In genomic region chr1:109426278-109427170, GRCh38 we compare ENCODE assay signal across 8 cellular contexts. TPM values are rescaled to one million over a fixed set of nuclear protein-coding genes. Genes with fewer than 3 reads are reported as not detected.
A peak's percentile ranks its signal among the peaks of the same experiment; 100 is the strongest.
DNase-seq lines count a peak whose midpoint lies in the region; ATAC-seq and TF ChIP-seq lines count a peak whose summit lies in the region.

Gene PSMA5, minus strand, starts transcription at chr1:109426448. Its CDS starts 118 bp downstream, at chr1:109426330.

- H3K27ac ChIP-seq in left ventricle myocardium inferior (replicated peaks): peak within 1 kb of the TSS; percentile 93

- peaks cover 2% of the 10 kb centered on the region for H3K36me3 ChIP-seq in left ventricle myocardium inferior

- H3K4me1 Mint-ChIP-seq in T-helper 17 cell (peaks cover 24% of the 10 kb centered on the region), progenitor cell of endocrine pancreas (ENCODE audit: low read depth) (peaks cover 22% of the 10 kb centered on the region)

- intact Hi-C loops in left ventricle myocardium inferior (cut with micrococcal nuclease): no loop called here

- TF ChIP-seq CTCF in left ventricle myocardium inferior (IDR thresholded peaks at IDR 0.05; ENCODE audit: borderline replicate concordance) (no peak), progenitor cell of endocrine pancreas (IDR thresholded peaks at IDR 0.05; ENCODE audit: unreplicated experiment) (no peak)

- H3K36me3 Mint-ChIP-seq in T-helper 17 cell (ENCODE audit: low read depth): peaks cover 2% of the 10 kb centered on the region
- H3K36me3 Mint-ChIP-seq in progenitor cell of endocrine pancreas (ENCODE audit: insufficient read depth): peaks cover 3% of the 10 kb centered on the region

- H3K4me1 ChIP-seq in left ventricle myocardium inferior: peaks cover 49% of the 10 kb centered on the region

- H3K27me3 ChIP-seq in left ventricle myocardium inferior (ENCODE audit: low read depth): no peaks in the 10 kb centered on the region

- H3K4me3 ChIP-seq in left ventricle myocardium inferior: peak within 1 kb of the TSS; percentile 79

- no peaks in the 10 kb centered on the region for H3K9me3 ChIP-seq in T-helper 17 cell (ENCODE audit: control insufficient read depth, low read length, poor library complexity, severe bottlenecking)
- H3K9me3 ChIP-seq in left ventricle myocardium inferior (replicated peaks): no peaks in the 10 kb centered on the region

- H3K27me3 Mint-ChIP-seq in T-helper 17 cell (no peaks in the 10 kb centered on the region), progenitor cell of endocrine pancreas (no peaks in the 10 kb centered on the region)

- peak; percentile 94 for TF ChIP-seq POLR2A in GM15510 (IDR thresholded peaks at IDR 0.05; ENCODE audit: borderline replicate concordance, extremely low read depth, insufficient read length)

- H3K4me3 Mint-ChIP-seq in T-helper 17 cell (peak within 1 kb of the TSS; percentile 95), progenitor cell of endocrine pancreas (ENCODE audit: low read depth) (peak within 1 kb of the TSS; percentile 92)

- H3K9me3 Mint-ChIP-seq in progenitor cell of endocrine pancreas (ENCODE audit: low read depth): no peaks in the 10 kb centered on the region

- DNase-seq in NCI-H1694 treated with DMSO at 0.1 percent for 48 hours (lab: John Stamatoyannopoulos, UW) (peak; percentile 97), T-helper 17 cell (peak; percentile 83 to 92 (median 89)), amygdala (lab: John Stamatoyannopoulos, UW) (peak; percentile 63 to 99 (median 96)), left ventricle myocardium inferior (peak; percentile 96), progenitor cell of endocrine pancreas (ENCODE audit: low spot score, unreplicated experiment) (peak; percentile 85), ureter (ENCODE audit: low spot score) (peak; percentile 98)

- H3K27ac Mint-ChIP-seq in T-helper 17 cell (peak within 1 kb of the TSS; percentile 96), progenitor cell of endocrine pancreas (peak within 1 kb of the TSS; percentile 93)

- peak; percentile 97 for ATAC-seq in HG02885 (IDR thresholded peaks at IDR 0.05; ENCODE audit: poor library complexity, unreplicated experiment)
- peak; percentile 94 for ATAC-seq in T-helper 17 cell

RNA-seq across cellular contexts. Expression of gene PSMA5, which starts in this region (rescaled TPM):
- total RNA-seq in T-helper 17 cell: 10 to 100 TPM; 48.6 to 53.1 TPM
- total RNA-seq in left ventricle myocardium inferior: 49.9 TPM
- 71.4 and 81.1 TPM in 2 replicates for total RNA-seq in progenitor cell of endocrine pancreas
- 78.1 TPM for total RNA-seq in ureter

Comparison
In these comparisons a context has a peak if more than half of its experiments do, and no peak if none do; other contexts are left out.
1. Peak in every context shown above with its lines: DNase-seq, ATAC-seq, H3K4me3 ChIP-seq and H3K27ac ChIP-seq.